Comparison of ENCODE assay signal across 22 cellular contexts in the genomic region with DNA sequence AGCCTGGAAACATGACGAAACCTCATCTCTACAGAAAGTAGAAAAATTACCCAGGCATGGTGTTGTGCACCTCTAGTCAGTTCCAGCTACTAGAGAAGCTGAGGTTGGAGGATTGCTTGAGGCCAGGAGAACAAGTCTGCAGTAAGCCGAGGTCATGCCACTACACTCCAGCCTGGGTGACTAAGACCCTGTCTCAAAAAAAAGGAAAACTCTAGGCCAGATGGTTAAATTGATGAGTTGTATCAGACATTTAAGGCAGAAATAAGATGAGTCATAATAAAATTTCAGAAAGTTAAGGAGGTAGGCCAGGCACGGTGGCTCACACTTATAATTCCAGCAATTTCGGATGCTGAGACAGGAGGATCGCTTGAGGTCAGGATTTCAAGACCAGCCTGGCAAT. TPM values are rescaled to one million over a fixed set of nuclear protein-coding genes. Genes with fewer than 3 reads are reported as not detected.
DNase-seq lines count a peak whose midpoint lies in the region; ATAC-seq and TF ChIP-seq lines count a peak whose summit lies in the region.
"Had no signal": no experiment of that assay in that cellular context is flagged by ENCODE, and none has a peak within 500 bp of the region (broad histone marks: within the 10 kb centered on the region; RNA-seq: fewer than 3 reads in every experiment).

No MANE protein-coding gene starts in this region.

- peaks cover 76% of the 10 kb centered on the region for H3K36me3 ChIP-seq in GM23248 (ENCODE audit: low read depth)
- H3K36me3 ChIP-seq: ovary had no signal

- CTCF ChIA-PET in activated CD4-positive, alpha-beta T cell treated with anti-CD3 and anti-CD28 coated beads for 36 hours (lab: Charles Lee): no interaction called here

- no peak overlapping the region for H3K9ac ChIP-seq in GM23248
- H3K9ac ChIP-seq: KMS-11 had no signal

- no peaks in the 10 kb centered on the region for H4K20me1 ChIP-seq in GM23248 (ENCODE audit: insufficient read depth)

- H3K9me3 ChIP-seq in GM23248 (ENCODE audit: low read depth): no peaks in the 10 kb centered on the region
- H3K9me3 ChIP-seq: ascending aorta, gastroesophageal sphincter, ovary, sigmoid colon, thyroid gland had no signal

- WGBS in GM23248 (ENCODE audit: low coverage in 1 of 2, low lambda C conversion rate in 2 of 2, missing lambda C conversion rate in 2 of 2), 2 experiments: 94 to 95% methylated on average over 5 of the region's 5 CpGs

- H3K4me1 ChIP-seq in GM23248 (ENCODE audit: insufficient read depth): peaks cover 3% of the 10 kb centered on the region; the same call in 1 of the 2 replicates
- H3K4me1 ChIP-seq: ascending aorta had no signal

- in situ Hi-C loops in GM23248 (cut with MboI): no loop called here

- peaks cover 7% of the 10 kb centered on the region; the same call in 1 of the 2 replicates for H3F3A ChIP-seq in GM23248 (ENCODE audit: insufficient read depth)

- intact Hi-C loops in activated CD4-positive, alpha-beta T cell treated with anti-CD3 and anti-CD28 coated beads for 36 hours (cut with DNase I, micrococcal nuclease): no loop called here
- intact Hi-C loops in activated T-helper 1 cell treated with anti-CD3 and anti-CD28 coated beads, Interleukin-12 subunit alpha, Interleukin-12 subunit beta, Interleukin-2, Interleukin-4 antibody, amounts not matched to agents 30 ng/mL and 10 ng/mL and 1 ng/mL, durations not matched to agents 14 hours and 24 hours and 36 hours (cut with micrococcal nuclease): loop anchor here (5.0 kb wide), 1 partner anchor 326 kb away; a partner anchor contains a TSS

- peaks cover 58% of the 10 kb centered on the region for H3K4me1 Mint-ChIP-seq in activated CD4-positive, alpha-beta T cell treated with anti-CD3 and anti-CD28 coated beads for 36 hours
- H3K4me1 Mint-ChIP-seq in activated T-helper 1 cell treated with anti-CD3 and anti-CD28 coated beads, Interleukin-12 subunit alpha, Interleukin-12 subunit beta, Interleukin-2, Interleukin-4 antibody, amounts not matched to agents 30 ng/mL and 10 ng/mL and 1 ng/mL, durations not matched to agents 14 hours and 24 hours and 36 hours (ENCODE audit: low read depth): peaks cover 38% of the 10 kb centered on the region
- H3K4me1 Mint-ChIP-seq: GM23338 had no signal

- H3K4me2 ChIP-seq in GM23248 (ENCODE audit: unreplicated experiment): no peak overlapping the region
- H3K4me2 ChIP-seq: GM23338, KMS-11 had no signal

- POLR2A ChIA-PET in activated CD4-positive, alpha-beta T cell treated with anti-CD3 and anti-CD28 coated beads for 36 hours (lab: Charles Lee): no interaction called here

- no peak overlapping the region for H3K4me3 Mint-ChIP-seq in activated CD4-positive, alpha-beta T cell treated with anti-CD3 and anti-CD28 coated beads for 36 hours
- no peak overlapping the region for H3K4me3 Mint-ChIP-seq in activated T-helper 1 cell treated with anti-CD3 and anti-CD28 coated beads, Interleukin-12 subunit alpha, Interleukin-12 subunit beta, Interleukin-2, Interleukin-4 antibody, amounts not matched to agents 30 ng/mL and 10 ng/mL and 1 ng/mL, durations not matched to agents 14 hours and 24 hours and 36 hours
- H3K4me3 Mint-ChIP-seq: GM23338 had no signal

- no peaks in the 10 kb centered on the region for H3K9me3 Mint-ChIP-seq in activated CD4-positive, alpha-beta T cell treated with anti-CD3 and anti-CD28 coated beads for 36 hours (ENCODE audit: low read depth)
- H3K9me3 Mint-ChIP-seq in activated T-helper 1 cell treated with anti-CD3 and anti-CD28 coated beads, Interleukin-12 subunit alpha, Interleukin-12 subunit beta, Interleukin-2, Interleukin-4 antibody, amounts not matched to agents 30 ng/mL and 10 ng/mL and 1 ng/mL, durations not matched to agents 14 hours and 24 hours and 36 hours: no peaks in the 10 kb centered on the region
- H3K9me3 Mint-ChIP-seq: GM23338 had no signal

- DNase-seq in activated CD4-positive, alpha-beta T cell treated with anti-CD3 and anti-CD28 coated beads for 36 hours: no peak
- DNase-seq in activated CD4-positive, alpha-beta T cell treated with anti-CD3 and anti-CD28 coated beads, Interleukin-2, amount 50 U/mL, for 1 hour: no peak
- DNase-seq in GM23248 (peak; percentile 36), omental fat pad (ENCODE audit: low spot score) (no peak), NCI-H187 treated with DMSO at 0.1 percent for 48 hours (lab: John Stamatoyannopoulos, UW) (no peak)
- DNase-seq in activated T-helper 1 cell treated with anti-CD3 and anti-CD28 coated beads, Interleukin-12 subunit alpha, Interleukin-12 subunit beta, Interleukin-2, Interleukin-4 antibody, amounts not matched to agents 30 ng/mL and 10 ng/mL and 1 ng/mL, durations not matched to agents 14 hours and 24 hours and 36 hours (ENCODE audit: low spot score): no peak
- no peak for DNase-seq in stimulated activated CD4-positive, alpha-beta T cell treated with anti-CD3 and anti-CD28 coated beads, Interleukin-12 subunit alpha, Interleukin-12 subunit beta, amount 100 ng/mL, for 4 hours
- DNase-seq: cortex of kidney; left ventricle myocardium superior; NCI-H1417; ovary; Right ventricle myocardium superior; sigmoid colon; stimulated activated CD4-positive, alpha-beta T cell treated with anti-CD3 and anti-CD28 coated beads, Interleukin-4, amount 100 ng/mL, for 24 hours; stimulated activated CD8-positive, alpha-beta memory T cell treated with anti-CD3 and anti-CD28 coated beads, Interleukin-4, amount 100 ng/mL, for 48 hours; T-helper 2 cell; thyroid gland had no signal

- H2AFZ ChIP-seq in GM23248: no peak overlapping the region
- H2AFZ ChIP-seq: GM23338 had no signal

- no peak overlapping the region for H3K4me3 ChIP-seq in GM23248
- H3K4me3 ChIP-seq: ascending aorta, gastroesophageal sphincter, GM23338, ovary, sigmoid colon, thyroid gland had no signal

- no peaks in the 10 kb centered on the region for H3K27me3 ChIP-seq in GM23248 (replicated peaks; ENCODE audit: insufficient read depth)
- H3K27me3 ChIP-seq: ascending aorta, gastroesophageal sphincter, ovary, sigmoid colon, thyroid gland had no signal

- peaks cover 56% of the 10 kb centered on the region for H3K36me3 Mint-ChIP-seq in activated CD4-positive, alpha-beta T cell treated with anti-CD3 and anti-CD28 coated beads for 36 hours (ENCODE audit: low read depth)
- H3K36me3 Mint-ChIP-seq in activated T-helper 1 cell treated with anti-CD3 and anti-CD28 coated beads, Interleukin-12 subunit alpha, Interleukin-12 subunit beta, Interleukin-2, Interleukin-4 antibody, amounts not matched to agents 30 ng/mL and 10 ng/mL and 1 ng/mL, durations not matched to agents 14 hours and 24 hours and 36 hours (ENCODE audit: low read depth): peaks cover 47% of the 10 kb centered on the region

- no peaks in the 10 kb centered on the region for H3K9me2 ChIP-seq in GM23248 (ENCODE audit: insufficient read depth)

- H3K27ac Mint-ChIP-seq in activated CD4-positive, alpha-beta T cell treated with anti-CD3 and anti-CD28 coated beads for 36 hours: peak overlapping the region; percentile 70
- peak overlapping the region; percentile 38 for H3K27ac Mint-ChIP-seq in activated T-helper 1 cell treated with anti-CD3 and anti-CD28 coated beads, Interleukin-12 subunit alpha, Interleukin-12 subunit beta, Interleukin-2, Interleukin-4 antibody, amounts not matched to agents 30 ng/mL and 10 ng/mL and 1 ng/mL, durations not matched to agents 14 hours and 24 hours and 36 hours
- H3K27ac Mint-ChIP-seq: GM23338 had no signal

- TF ChIP-seq CTCF in omental fat pad (IDR thresholded peaks at IDR 0.05): no peak

- H3K27ac ChIP-seq in GM23248: no peak overlapping the region
- H3K27ac ChIP-seq: ascending aorta, gastroesophageal sphincter, KMS-11, ovary, sigmoid colon, thyroid gland had no signal

- peak; percentile 52 for ATAC-seq in activated CD4-positive, alpha-beta T cell treated with anti-CD3 and anti-CD28 coated beads for 36 hours
- ATAC-seq in omental fat pad (ENCODE audit: low FRiP score) (peak; percentile 53), GM21447 (IDR thresholded peaks at IDR 0.05; ENCODE audit: unreplicated experiment) (no peak)
- ATAC-seq: gastroesophageal sphincter, GM23338, left ventricle myocardium superior had no signal

- H3K27me3 Mint-ChIP-seq in activated CD4-positive, alpha-beta T cell treated with anti-CD3 and anti-CD28 coated beads for 36 hours: no peaks in the 10 kb centered on the region
- H3K27me3 Mint-ChIP-seq in activated T-helper 1 cell treated with anti-CD3 and anti-CD28 coated beads, Interleukin-12 subunit alpha, Interleukin-12 subunit beta, Interleukin-2, Interleukin-4 antibody, amounts not matched to agents 30 ng/mL and 10 ng/mL and 1 ng/mL, durations not matched to agents 14 hours and 24 hours and 36 hours (ENCODE audit: insufficient read depth): no peaks in the 10 kb centered on the region

- peaks cover 97% of the 10 kb centered on the region for H3K79me2 ChIP-seq in GM23248 (ENCODE audit: insufficient read depth)

RNA-seq across cellular contexts. Expression of a gene that starts 10.7 kb away (rescaled TPM):
- total RNA-seq in activated CD4-positive, alpha-beta T cell treated with anti-CD3 and anti-CD28 coated beads for 36 hours: 100 to 1,000 TPM; 212 to 233 TPM
- 232 and 273 TPM in 2 replicates for total RNA-seq in GM23248 (2014; rRNA removed; shearing (Covaris generic))
- polyA plus RNA-seq in GM23248 (2016; fragmentation: Nextera tagmentation; extraction: Ambion mirVana): 218 and 222 TPM in 2 replicates
- total RNA-seq in activated T-helper 1 cell treated with anti-CD3 and anti-CD28 coated beads, Interleukin-12 subunit alpha, Interleukin-12 subunit beta, Interleukin-2, Interleukin-4 antibody, amounts not matched to agents 30 ng/mL and 10 ng/mL and 1 ng/mL, durations not matched to agents 14 hours and 24 hours and 36 hours: 234 and 245 TPM in 2 replicates
- 100 to 1,000 TPM in 2 of 4 donors, 10 to 100 TPM in 2; 43.0 to 150 (median 89.6) TPM for total RNA-seq in omental fat pad

RNA-seq across cellular contexts. Expression of a gene that starts 11.2 kb away (rescaled TPM):
- total RNA-seq in activated CD4-positive, alpha-beta T cell treated with anti-CD3 and anti-CD28 coated beads for 36 hours: 10 to 100 TPM; 23.3 to 26.7 TPM
- total RNA-seq in GM23248 (2014; rRNA removed; shearing (Covaris generic)): 128 and 129 TPM in 2 replicates
- 191 and 192 TPM in 2 replicates for polyA plus RNA-seq in GM23248 (2016; fragmentation: Nextera tagmentation; extraction: Ambion mirVana)
- total RNA-seq in activated T-helper 1 cell treated with anti-CD3 and anti-CD28 coated beads, Interleukin-12 subunit alpha, Interleukin-12 subunit beta, Interleukin-2, Interleukin-4 antibody, amounts not matched to agents 30 ng/mL and 10 ng/mL and 1 ng/mL, durations not matched to agents 14 hours and 24 hours and 36 hours: 29.1 and 30.8 TPM in 2 replicates
- 10 to 100 TPM; 61.2 to 82.7 (median 73.1) TPM for total RNA-seq in omental fat pad

RNA-seq across cellular contexts. Expression of a gene that starts 41.1 kb away (rescaled TPM):
- 1 to 10 TPM; 2.9 to 5.1 TPM for total RNA-seq in activated CD4-positive, alpha-beta T cell treated with anti-CD3 and anti-CD28 coated beads for 36 hours
- total RNA-seq in GM23248 (2014; rRNA removed; shearing (Covaris generic)): 10.8 and 12.4 TPM in 2 replicates
- polyA plus RNA-seq in GM23248 (2016; fragmentation: Nextera tagmentation; extraction: Ambion mirVana): 11.4 and 11.5 TPM in 2 replicates
- 0.57 and 1.5 TPM in 2 replicates for total RNA-seq in activated T-helper 1 cell treated with anti-CD3 and anti-CD28 coated beads, Interleukin-12 subunit alpha, Interleukin-12 subunit beta, Interleukin-2, Interleukin-4 antibody, amounts not matched to agents 30 ng/mL and 10 ng/mL and 1 ng/mL, durations not matched to agents 14 hours and 24 hours and 36 hours
- total RNA-seq in omental fat pad: 1 to 10 TPM in 3 of 4 donors, not detected in 1; 1.8 to 4.5 (median 3.4) TPM
- total RNA-seq: left ventricle myocardium superior, Right ventricle myocardium superior had no signal
